Comparison of ENCODE assay signal across 3 cellular contexts in the genomic region with DNA sequence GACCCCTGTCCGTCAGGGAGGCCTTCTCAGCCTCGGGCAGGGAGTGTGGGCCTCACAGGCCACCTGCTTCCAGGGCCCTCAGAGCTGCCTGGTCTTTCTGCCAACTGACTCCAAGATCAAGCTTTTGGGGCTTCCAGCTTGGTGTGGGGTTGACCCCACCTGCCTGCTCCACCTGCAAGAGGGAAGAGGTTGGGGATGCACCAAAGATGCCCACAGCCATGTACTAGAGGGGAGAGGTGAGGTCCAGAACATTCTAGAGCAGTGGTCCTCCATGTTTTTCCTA.
"Had no signal": no experiment of that assay in that cellular context is flagged by ENCODE, and none has a peak within 500 bp of the region (broad histone marks: within the 10 kb centered on the region; RNA-seq: fewer than 3 reads in every experiment).

No MANE protein-coding gene starts in this region.

- H3K4me3 ChIP-seq: GM12878 had no signal

- ATAC-seq: GM12878 had no signal

- DNase-seq: GDM1, GF-D8 had no signal
